ENCODE assay signal across 8 cellular contexts in the genomic region with DNA sequence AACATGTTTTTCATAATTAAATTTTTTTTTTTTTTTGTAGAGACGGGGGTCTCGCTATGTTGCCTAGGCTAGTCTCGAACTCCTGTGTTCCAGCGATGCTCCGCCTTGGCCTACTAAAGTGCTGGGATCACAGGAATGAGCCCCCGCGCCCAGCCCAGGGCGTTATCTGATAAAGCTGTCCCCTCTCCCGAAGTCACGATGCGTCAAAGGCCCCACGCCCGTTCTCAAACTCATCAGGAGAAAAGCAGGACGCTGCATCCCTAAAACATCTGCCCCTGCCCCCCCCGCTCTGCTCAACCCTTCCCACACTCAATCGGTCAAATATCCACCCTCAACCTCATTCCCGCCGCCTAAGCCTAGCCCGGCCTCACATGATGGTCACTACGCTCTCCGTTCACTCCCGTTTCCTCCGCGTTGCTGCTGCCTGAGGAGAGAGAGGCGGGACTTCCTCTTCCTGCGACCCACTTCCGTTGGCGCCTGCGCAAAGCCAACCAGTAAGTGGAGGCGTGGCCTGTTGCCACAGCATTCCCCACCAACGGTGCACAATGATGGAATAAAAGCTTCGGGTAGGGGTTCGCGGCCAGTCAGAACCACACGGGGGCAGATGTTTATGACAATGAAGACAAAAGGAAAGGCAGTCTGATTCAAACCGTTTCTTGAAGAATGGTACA. TPM values are rescaled to one million over a fixed set of nuclear protein-coding genes. Genes with fewer than 3 reads are reported as not detected.
DNase-seq lines count a peak whose midpoint lies in the region; ATAC-seq and TF ChIP-seq lines count a peak whose summit lies in the region.

SNRPD2 (minus strand) TSS at position 438 of the 671 bp plus-strand sequence; CDS start at position 373, 65 bp downstream.

- peak within 1 kb of the TSS; percentile 99 for H3K27ac Mint-ChIP-seq in activated T-helper 2 cell treated with anti-CD3 and anti-CD28 coated beads, Interferon-gamma antibody, Interleukin-2, Interleukin-4, amounts not matched to agents 10 μg/mL and 5 μg/mL and 100 μg/mL, durations not matched to agents 14 hours and 24 hours and 36 hours
- H3K27ac Mint-ChIP-seq in naive thymus-derived CD8-positive, alpha-beta T cell, result peak within 1 kb of the TSS; percentile 89 to 99 (median 96)
- peak within 1 kb of the TSS; percentile 98 for H3K27ac Mint-ChIP-seq in stimulated activated naive B cell treated with anti-CD40 and anti-IgM and Interleukin-4, amounts not matched to agents 10 μg/mL and 1 μg/mL and 100 μg/mL, for 72 hours

- no peaks in the 10 kb centered on the region for H3K27me3 Mint-ChIP-seq in activated T-helper 2 cell treated with anti-CD3 and anti-CD28 coated beads, Interferon-gamma antibody, Interleukin-2, Interleukin-4, amounts not matched to agents 10 μg/mL and 5 μg/mL and 100 μg/mL, durations not matched to agents 14 hours and 24 hours and 36 hours (ENCODE audit: low read depth)
- H3K27me3 Mint-ChIP-seq in naive thymus-derived CD8-positive, alpha-beta T cell, result no peaks in the 10 kb centered on the region
- no peaks in the 10 kb centered on the region for H3K27me3 Mint-ChIP-seq in stimulated activated naive B cell treated with anti-CD40 and anti-IgM and Interleukin-4, amounts not matched to agents 10 μg/mL and 1 μg/mL and 100 μg/mL, for 72 hours

- DNase-seq in DMS79 treated with DMSO at 0.1 percent for 48 hours (lab: John Stamatoyannopoulos, UW) (peak; percentile 95), Peyer's patch (peak; percentile 93 to 97 (median 95)), fibroblast of mammary gland (ENCODE audit: low read depth) (peak; percentile 94)
- peak; percentile 87 for DNase-seq in Jurkat, Clone E6-1 (ENCODE audit: low read depth, low spot score)
- DNase-seq in activated T-helper 2 cell treated with anti-CD3 and anti-CD28 coated beads, Interferon-gamma antibody, Interleukin-2, Interleukin-4, amounts not matched to agents 10 μg/mL and 5 μg/mL and 100 μg/mL, durations not matched to agents 14 hours and 24 hours and 36 hours (ENCODE audit: low spot score), result peak; percentile 94
- DNase-seq in naive thymus-derived CD8-positive, alpha-beta T cell, result peak in 9 of 10 donors; percentile 84 to 96 (median 91)
- DNase-seq in stimulated activated naive B cell treated with anti-CD40 and anti-IgM and Interleukin-4, amounts not matched to agents 10 μg/mL and 1 μg/mL and 100 μg/mL, for 72 hours, result peak; percentile 93

- peaks cover 14% of the 10 kb centered on the region for H3K4me1 Mint-ChIP-seq in activated T-helper 2 cell treated with anti-CD3 and anti-CD28 coated beads, Interferon-gamma antibody, Interleukin-2, Interleukin-4, amounts not matched to agents 10 μg/mL and 5 μg/mL and 100 μg/mL, durations not matched to agents 14 hours and 24 hours and 36 hours (ENCODE audit: low read depth)
- H3K4me1 Mint-ChIP-seq in naive thymus-derived CD8-positive, alpha-beta T cell, result peaks cover 9 to 35% (median 23%) of the 10 kb centered on the region in 4 donors
- peaks cover 19 to 32% of the 10 kb centered on the region in 2 donors for H3K4me1 Mint-ChIP-seq in stimulated activated naive B cell treated with anti-CD40 and anti-IgM and Interleukin-4, amounts not matched to agents 10 μg/mL and 1 μg/mL and 100 μg/mL, for 72 hours

- POLR2A ChIA-PET in naive thymus-derived CD8-positive, alpha-beta T cell (lab: Charles Lee), result interaction anchor here (0.6 to 3.5 kb wide), 17 partner anchors 9 to 304 kb away, joined by 3 to 47 read pairs (median 5); partner anchors contain the start of genes CCDC61, FBXO46, GIPR and MYPOP

- H3K4me3 ChIP-seq in Jurkat, Clone E6-1 (ENCODE audit: low read length), result peak within 1 kb of the TSS; percentile 97
- H3K4me3 ChIP-seq in Peyer's patch (peak within 1 kb of the TSS; percentile 67 to 84 (median 72)), fibroblast of mammary gland (ENCODE audit: control insufficient read depth, low read depth, low read length) (peak within 1 kb of the TSS; percentile 95)

- H3K4me3 Mint-ChIP-seq in activated T-helper 2 cell treated with anti-CD3 and anti-CD28 coated beads, Interferon-gamma antibody, Interleukin-2, Interleukin-4, amounts not matched to agents 10 μg/mL and 5 μg/mL and 100 μg/mL, durations not matched to agents 14 hours and 24 hours and 36 hours (ENCODE audit: low read depth), result peak within 1 kb of the TSS; percentile 94
- peak within 1 kb of the TSS; percentile 91 to 100 (median 96) for H3K4me3 Mint-ChIP-seq in naive thymus-derived CD8-positive, alpha-beta T cell
- peak within 1 kb of the TSS; percentile 86 to 95 for H3K4me3 Mint-ChIP-seq in stimulated activated naive B cell treated with anti-CD40 and anti-IgM and Interleukin-4, amounts not matched to agents 10 μg/mL and 1 μg/mL and 100 μg/mL, for 72 hours

- ATAC-seq in GM21717 (IDR thresholded peaks at IDR 0.05; ENCODE audit: unreplicated experiment), result peak; percentile 43
- ATAC-seq in naive thymus-derived CD8-positive, alpha-beta T cell, result peak; percentile 46 to 53
- ATAC-seq in stimulated activated naive B cell treated with anti-CD40 and anti-IgM and Interleukin-4, amounts not matched to agents 10 μg/mL and 1 μg/mL and 100 μg/mL, for 72 hours (replicated peaks), result peak; percentile 45 to 56

- intact Hi-C loops in activated T-helper 2 cell treated with anti-CD3 and anti-CD28 coated beads, Interferon-gamma antibody, Interleukin-2, Interleukin-4, amounts not matched to agents 10 μg/mL and 5 μg/mL and 100 μg/mL, durations not matched to agents 14 hours and 24 hours and 36 hours (cut with micrococcal nuclease), result loop anchor here (1.0 to 5.0 kb wide), 8 partner anchors 14 to 184 kb away; partner anchors contain the start of genes FBXO46, OPA3, SIX5 and SYMPK

- H3K9me3 Mint-ChIP-seq in activated T-helper 2 cell treated with anti-CD3 and anti-CD28 coated beads, Interferon-gamma antibody, Interleukin-2, Interleukin-4, amounts not matched to agents 10 μg/mL and 5 μg/mL and 100 μg/mL, durations not matched to agents 14 hours and 24 hours and 36 hours, result no peaks in the 10 kb centered on the region
- H3K9me3 Mint-ChIP-seq in naive thymus-derived CD8-positive, alpha-beta T cell, result no peaks in the 10 kb centered on the region
- H3K9me3 Mint-ChIP-seq in stimulated activated naive B cell treated with anti-CD40 and anti-IgM and Interleukin-4, amounts not matched to agents 10 μg/mL and 1 μg/mL and 100 μg/mL, for 72 hours, result no peaks in the 10 kb centered on the region

- H3K4me1 ChIP-seq in Peyer's patch, result peaks cover 0 to 9% (median 5%) of the 10 kb centered on the region in 4 donors

- H3K27me3 ChIP-seq in Peyer's patch, result no peaks in the 10 kb centered on the region

- peaks cover 61% of the 10 kb centered on the region for H3K36me3 Mint-ChIP-seq in activated T-helper 2 cell treated with anti-CD3 and anti-CD28 coated beads, Interferon-gamma antibody, Interleukin-2, Interleukin-4, amounts not matched to agents 10 μg/mL and 5 μg/mL and 100 μg/mL, durations not matched to agents 14 hours and 24 hours and 36 hours (ENCODE audit: low read depth)
- H3K36me3 Mint-ChIP-seq in naive thymus-derived CD8-positive, alpha-beta T cell, result peaks cover 0 to 41% (median 6%) of the 10 kb centered on the region in 3 donors
- peaks cover 31 to 52% of the 10 kb centered on the region in 2 donors for H3K36me3 Mint-ChIP-seq in stimulated activated naive B cell treated with anti-CD40 and anti-IgM and Interleukin-4, amounts not matched to agents 10 μg/mL and 1 μg/mL and 100 μg/mL, for 72 hours

- peak in 1 of 6 experiments; percentile 2 for TF ChIP-seq CTCF in Peyer's patch (IDR thresholded peaks at IDR 0.05)
- TF ChIP-seq CTCF in fibroblast of mammary gland (conservative IDR thresholded peaks at IDR 0.05; ENCODE audit: control insufficient read depth, insufficient read depth, low read depth, low read length), result no peak

- peak; percentile 62 to 72 for TF ChIP-seq POLR2A in Peyer's patch (IDR thresholded peaks at IDR 0.05)

- H3K9me3 ChIP-seq in Peyer's patch, result no peaks in the 10 kb centered on the region

- peak within 1 kb of the TSS; percentile 86 to 92 (median 88) for H3K27ac ChIP-seq in Peyer's patch

- peaks cover 0 to 40% (median 0%) of the 10 kb centered on the region in 3 donors for H3K36me3 ChIP-seq in Peyer's patch

RNA-seq across cellular contexts. Expression of gene SNRPD2, which starts in this region (rescaled TPM):
- 1,119 TPM for polyA plus RNA-seq in Jurkat, Clone E6-1 (2012; ENCODE audit: insufficient read depth, insufficient read length)
- 10 to 100 TPM; 47.3 to 86.2 (median 67.3) TPM for total RNA-seq in Peyer's patch
- total RNA-seq in activated T-helper 2 cell treated with anti-CD3 and anti-CD28 coated beads, Interferon-gamma antibody, Interleukin-2, Interleukin-4, amounts not matched to agents 10 μg/mL and 5 μg/mL and 100 μg/mL, durations not matched to agents 14 hours and 24 hours and 36 hours, result 738 and 766 TPM in 2 replicates
- total RNA-seq in naive thymus-derived CD8-positive, alpha-beta T cell, result 100 to 1,000 TPM; 395 to 410 TPM
- polyA plus RNA-seq in naive thymus-derived CD8-positive, alpha-beta T cell, result 1,000 to 10,000 TPM; 1,119 to 1,289 (median 1,220) TPM

Comparison
In these comparisons a context has a peak if more than half of its experiments do, and no peak if none do; other contexts are left out.
1. Peak in every context shown above with its lines: DNase-seq, ATAC-seq, H3K4me3 ChIP-seq and H3K27ac ChIP-seq.